In the genomic region with DNA sequence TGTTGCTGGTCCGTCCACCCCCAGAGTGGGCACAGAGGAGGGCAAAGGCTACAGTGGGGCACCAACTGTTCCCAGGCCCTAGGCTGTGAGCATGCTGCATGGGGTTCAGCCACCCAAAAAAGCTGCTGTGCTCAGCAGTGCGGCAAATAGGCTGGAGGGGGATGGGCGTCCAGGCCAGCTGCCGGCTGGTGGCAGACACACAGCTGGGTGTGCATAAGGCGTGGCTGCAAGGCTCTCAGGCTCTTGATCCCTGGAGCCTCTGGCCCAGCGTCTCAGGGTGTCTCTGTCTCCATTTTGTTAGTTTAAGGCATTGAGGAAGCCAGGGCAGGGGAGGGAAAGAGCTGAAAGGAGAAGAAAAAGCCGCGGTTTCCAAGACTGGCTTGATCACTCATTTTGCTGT, we compare ENCODE assay signal across 10 cellular contexts. TPM values are rescaled to one million over a fixed set of nuclear protein-coding genes. Genes with fewer than 3 reads are reported as not detected.
A peak's percentile ranks its signal among the peaks of the same experiment; 100 is the strongest.
DNase-seq lines count a peak whose midpoint lies in the region; ATAC-seq, FAIRE-seq and TF ChIP-seq lines count a peak whose summit lies in the region.
"Had no signal": no experiment of that assay in that cellular context is flagged by ENCODE, and none has a peak within 500 bp of the region (broad histone marks: within the 10 kb centered on the region; RNA-seq: fewer than 3 reads in every experiment).

No MANE protein-coding gene starts in this region.

- TF ChIP-seq POLR2A in A549 (IDR thresholded peaks at IDR 0.05; ENCODE audit: low read length) (no peak), GM18505 (IDR thresholded peaks at IDR 0.05; ENCODE audit: borderline replicate concordance, extremely low read depth, insufficient read depth, insufficient read length) (no peak)

- no peak for TF ChIP-seq RAD21 in A549 (conservative IDR thresholded peaks at IDR 0.05 in 1 of 2, IDR thresholded peaks at IDR 0.05 in 1 of 2)

- H3K27ac Mint-ChIP-seq in brain, result peak overlapping the region in 2 of 5 experiments; percentile 80 to 84
- H3K27ac Mint-ChIP-seq: activated naive CD4-positive, alpha-beta T cell treated with anti-CD3 and anti-CD28 coated beads, Interleukin-2, amount 50 U/mL, for 72 hours had no signal

- no peaks in the 10 kb centered on the region for H3K9me3 ChIP-seq in A549
- H3K9me3 ChIP-seq: pancreas had no signal

- TF ChIP-seq CTCF in A549 (IDR thresholded peaks at IDR 0.05) (no peak), brain (conservative IDR thresholded peaks at IDR 0.05) (no peak)

- no peak for FAIRE-seq in A549 (lab: Jason Lieb, UNC)
- FAIRE-seq: pancreas had no signal

- ATAC-seq in A549, result peak; percentile 11 to 23; a peak in 4 of 6 replicates
- peak; percentile 44 for ATAC-seq in GM18505 (IDR thresholded peaks at IDR 0.05; ENCODE audit: unreplicated experiment)

- H3K4me3 ChIP-seq in A549, result no peak overlapping the region
- H3K4me3 ChIP-seq in skin epidermis, result no peak overlapping the region

- TF ChIP-seq EP300 in A549 (IDR thresholded peaks at IDR 0.05), result no peak

- CTCF ChIA-PET in A549 (lab: Yijun Ruan, JAX) (interaction anchor here (1.4 to 31.5 kb wide), 8 partner anchors 9 to 414 kb away, joined by 4 to 1140 read pairs (median 7); a partner anchor contains a TSS), HEK293T (lab: Yijun Ruan, JAX) (interaction anchor here (0.5 to 5.0 kb wide), 6 partner anchors 9 to 36 kb away, joined by 3 to 96 read pairs (median 22); a partner anchor contains a TSS)

- DNase-seq in A549 (ENCODE audit: low read depth in 1 of 2, low spot score in 1 of 2), result peak in 1 of 2 experiments; percentile 54
- peak; percentile 41 for DNase-seq in LHCN-M2 (ENCODE audit: low read depth)
- DNase-seq in HEK293T (ENCODE audit: extremely low spot score), result no peak
- DNase-seq in HuH-7 (ENCODE audit: low spot score), result no peak
- DNase-seq in hippocampal formation (lab: John Stamatoyannopoulos, UW), result no peak

- H3K27ac ChIP-seq in A549 (peak overlapping the region; percentile 64 to 73; a peak in 3 of 6 replicates), skin epidermis (peak overlapping the region in 14 of 21 experiments; percentile 3 to 78 (median 48))
- H3K27ac ChIP-seq: pancreas had no signal

- peaks cover 30% of the 10 kb centered on the region for H3K4me1 ChIP-seq in A549
- H3K4me1 ChIP-seq: pancreas had no signal

- H3K4me3 Mint-ChIP-seq in brain, result peak overlapping the region in 4 of 5 experiments; percentile 40 to 65 (median 60)

- peaks cover 51% of the 10 kb centered on the region for H3K4me1 Mint-ChIP-seq in brain

- peak overlapping the region; percentile 72 for H3K4me2 ChIP-seq in A549

- POLR2A ChIA-PET in A549 (lab: Yijun Ruan, JAX), result interaction anchor here (0.6 to 2.4 kb wide), 3 partner anchors 9 to 357 kb away, joined by 3 to 16 read pairs (median 9); a partner anchor contains a TSS
- POLR2A ChIA-PET in HEK293T (lab: Yijun Ruan, JAX), result interaction anchor here (1.0 to 2.8 kb wide), 3 partner anchors 9 to 192 kb away, joined by 3 to 17 read pairs (median 4); a partner anchor contains a TSS

- no peaks in the 10 kb centered on the region for H3K9me3 Mint-ChIP-seq in brain
- H3K9me3 Mint-ChIP-seq: activated naive CD4-positive, alpha-beta T cell treated with anti-CD3 and anti-CD28 coated beads, Interleukin-2, amount 50 U/mL, for 72 hours had no signal

- H3K27me3 Mint-ChIP-seq in brain, result peaks cover 16% of the 10 kb centered on the region

- H3K36me3 Mint-ChIP-seq in brain, result peaks cover 12% of the 10 kb centered on the region

- WGBS in A549 (ENCODE audit: missing lambda C conversion rate), result 48% methylated on average over 8 of the region's 8 CpGs

TF ChIP-seq in A549, 52 proteins besides CTCF, POLR2A, EP300 and RAD21:
- TF ChIP-seq MAFK (IDR thresholded peaks at IDR 0.05; ENCODE audit: partially characterized antibody), result peak; percentile 31
- TF ChIP-seq, protein P1, sequence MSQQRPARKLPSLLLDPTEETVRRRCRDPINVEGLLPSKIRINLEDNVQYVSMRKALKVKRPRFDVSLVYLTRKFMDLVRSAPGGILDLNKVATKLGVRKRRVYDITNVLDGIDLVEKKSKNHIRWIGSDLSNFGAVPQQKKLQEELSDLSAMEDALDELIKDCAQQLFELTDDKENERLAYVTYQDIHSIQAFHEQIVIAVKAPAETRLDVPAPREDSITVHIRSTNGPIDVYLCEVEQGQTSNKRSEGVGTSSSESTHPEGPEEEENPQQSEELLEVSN (IDR thresholded peaks at IDR 0.05; ENCODE audit: borderline replicate concordance, low read depth), result no peak

TF ChIP-seq in HEK293T, 16 proteins besides CTCF, POLR2A, EP300 and RAD21:
- TF ChIP-seq, protein P2, sequence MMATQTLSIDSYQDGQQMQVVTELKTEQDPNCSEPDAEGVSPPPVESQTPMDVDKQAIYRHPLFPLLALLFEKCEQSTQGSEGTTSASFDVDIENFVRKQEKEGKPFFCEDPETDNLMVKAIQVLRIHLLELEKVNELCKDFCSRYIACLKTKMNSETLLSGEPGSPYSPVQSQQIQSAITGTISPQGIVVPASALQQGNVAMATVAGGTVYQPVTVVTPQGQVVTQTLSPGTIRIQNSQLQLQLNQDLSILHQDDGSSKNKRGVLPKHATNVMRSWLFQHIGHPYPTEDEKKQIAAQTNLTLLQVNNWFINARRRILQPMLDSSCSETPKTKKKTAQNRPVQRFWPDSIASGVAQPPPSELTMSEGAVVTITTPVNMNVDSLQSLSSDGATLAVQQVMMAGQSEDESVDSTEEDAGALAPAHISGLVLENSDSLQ (IDR thresholded peaks at IDR 0.05), result no peak
- TF ChIP-seq FOXK2 (IDR thresholded peaks at IDR 0.05), result no peak
- no peak for TF ChIP-seq NFRKB (IDR thresholded peaks at IDR 0.05)
- no peak for TF ChIP-seq FOXM1 (IDR thresholded peaks at IDR 0.05; ENCODE audit: borderline replicate concordance)
- no peak for TF ChIP-seq HDGF (IDR thresholded peaks at IDR 0.05; ENCODE audit: borderline replicate concordance)
- no peak for TF ChIP-seq FOXA1 (IDR thresholded peaks at IDR 0.05)
- TF ChIP-seq ELF4 (IDR thresholded peaks at IDR 0.05), result no peak
- TF ChIP-seq ARNT (IDR thresholded peaks at IDR 0.05), result no peak
TF ChIP-seq in HEK293T: peak in this region for 0.

RNA-seq across cellular contexts. Expression of a gene that starts 8.8 kb away (rescaled TPM):
- polyA plus RNA-seq in A549 (2011; rRNA removed), result 1,983 and 2,211 TPM in 2 replicates
- polyA plus RNA-seq in A549 (2012; cell fraction: cytosol; rRNA removed), result 3,586 and 4,539 TPM in 2 replicates
- polyA plus RNA-seq in A549 (2012; cell fraction: nucleus; rRNA removed), result 1,789 and 1,975 TPM in 2 replicates
- polyA plus RNA-seq in A549 (2017; fragmentation: RNase III; extraction: RNeasy Plus Mini Kit Qiagen cat#74134 plus additional on column Dnase treatment), result 2,724 to 2,918 TPM (median 2,862 TPM) in 3 replicates
- 835 and 986 TPM in 2 replicates for polyA minus RNA-seq in A549 (2011; rRNA and poly(A)+ RNA removed)
- total RNA-seq in LHCN-M2 (2014; rRNA removed), result 2,020 and 2,409 TPM in 2 replicates
- 2,018 TPM for polyA plus RNA-seq in LHCN-M2 (2012)
- 2,935 TPM for polyA plus RNA-seq in brain (ENCODE audit: insufficient read depth, low read depth, low replicate concordance)

RNA-seq across cellular contexts. Expression of a gene that starts 11.4 kb away (rescaled TPM):
- polyA plus RNA-seq in A549 (2011; rRNA removed) (3.2 and 3.6 TPM in 2 replicates), A549 (2017; fragmentation: RNase III; extraction: RNeasy Plus Mini Kit Qiagen cat#74134 plus additional on column Dnase treatment) (3.4 to 4.3 TPM (median 3.9 TPM) in 3 replicates), brain (ENCODE audit: insufficient read depth, low read depth, low replicate concordance) (20.8 TPM)
- polyA plus RNA-seq in A549 (2012; cell fraction: cytosol; rRNA removed), result 4.3 and 5.3 TPM in 2 replicates
- polyA plus RNA-seq in A549 (2012; cell fraction: nucleus; rRNA removed), result 17.6 and 19.6 TPM in 2 replicates
- 8.4 and 10.0 TPM in 2 replicates for polyA minus RNA-seq in A549 (2011; rRNA and poly(A)+ RNA removed)
- total RNA-seq in LHCN-M2 (2014; rRNA removed), result 3.8 and 4.0 TPM in 2 replicates
- polyA plus RNA-seq in LHCN-M2 (2012), result 6.6 TPM

RNA-seq across cellular contexts. Expression of a gene that starts 16.9 kb away (rescaled TPM):
- polyA plus RNA-seq in A549 (2011; rRNA removed) (0.03 TPM in 2 replicates), A549 (2017; fragmentation: RNase III; extraction: RNeasy Plus Mini Kit Qiagen cat#74134 plus additional on column Dnase treatment) (0.16 to 0.29 TPM (median 0.26 TPM) in 3 replicates), brain (ENCODE audit: insufficient read depth, low read depth, low replicate concordance) (19.5 TPM)
- polyA plus RNA-seq in A549 (2012; cell fraction: cytosol; rRNA removed), result 0.08 and 0.12 TPM in 2 replicates
- 0.10 TPM in 2 replicates for polyA plus RNA-seq in A549 (2012; cell fraction: nucleus; rRNA removed)
- 0.15 TPM in 1 of 2 replicates, not detected in the other for polyA minus RNA-seq in A549 (2011; rRNA and poly(A)+ RNA removed)
- 0.11 TPM in 1 of 2 replicates, not detected in the other for total RNA-seq in LHCN-M2 (2014; rRNA removed)
- polyA plus RNA-seq in LHCN-M2 (2012), result 0.68 TPM
- total RNA-seq: activated naive CD4-positive, alpha-beta T cell treated with anti-CD3 and anti-CD28 coated beads, Interleukin-2, amount 50 U/mL, for 72 hours had no signal

RNA-seq across cellular contexts. Expression of a gene that starts 42.9 kb away (rescaled TPM):
- polyA plus RNA-seq in A549 (2011; rRNA removed), result not detected in 2 replicates
- not detected in 2 replicates for polyA plus RNA-seq in A549 (2012; cell fraction: cytosol; rRNA removed)
- polyA plus RNA-seq in A549 (2012; cell fraction: nucleus; rRNA removed), result 0.01 TPM in 1 of 2 replicates, not detected in the other
- polyA plus RNA-seq in A549 (2017; fragmentation: RNase III; extraction: RNeasy Plus Mini Kit Qiagen cat#74134 plus additional on column Dnase treatment), result not detected in 3 replicates
- polyA minus RNA-seq in A549 (2011; rRNA and poly(A)+ RNA removed), result not detected in 2 replicates
- total RNA-seq in LHCN-M2 (2014; rRNA removed), result not detected in 2 replicates
- not detected for polyA plus RNA-seq in LHCN-M2 (2012)
- not detected for polyA plus RNA-seq in brain (ENCODE audit: insufficient read depth, low read depth, low replicate concordance)

RNA-seq across cellular contexts. Expression of a gene that starts 57.5 kb away (rescaled TPM):
- polyA plus RNA-seq in A549 (2011; rRNA removed), result 0.36 and 0.77 TPM in 2 replicates
- polyA plus RNA-seq in A549 (2012; cell fraction: cytosol; rRNA removed), result 0.16 and 0.23 TPM in 2 replicates
- polyA plus RNA-seq in A549 (2012; cell fraction: nucleus; rRNA removed), result 2.0 and 2.4 TPM in 2 replicates
- 0.22 to 0.54 TPM (median 0.31 TPM) in 3 replicates for polyA plus RNA-seq in A549 (2017; fragmentation: RNase III; extraction: RNeasy Plus Mini Kit Qiagen cat#74134 plus additional on column Dnase treatment)
- polyA minus RNA-seq in A549 (2011; rRNA and poly(A)+ RNA removed), result 0.29 and 0.79 TPM in 2 replicates
- total RNA-seq in LHCN-M2 (2014; rRNA removed), result 0.83 and 1.9 TPM in 2 replicates
- 0.43 TPM for polyA plus RNA-seq in LHCN-M2 (2012)
- 15.8 TPM for polyA plus RNA-seq in brain (ENCODE audit: insufficient read depth, low read depth, low replicate concordance)

Comparison
In these comparisons a context has a peak if more than half of its experiments do, and no peak if none do; other contexts are left out.
1. RNA of a gene that starts 16.9 kb away (polyA plus RNA-seq): 19.5 TPM in brain (single experiment); 0.03 to 0.29 TPM in A549; every median in the first group is over 10 times any median in the second.